In the genomic region with DNA sequence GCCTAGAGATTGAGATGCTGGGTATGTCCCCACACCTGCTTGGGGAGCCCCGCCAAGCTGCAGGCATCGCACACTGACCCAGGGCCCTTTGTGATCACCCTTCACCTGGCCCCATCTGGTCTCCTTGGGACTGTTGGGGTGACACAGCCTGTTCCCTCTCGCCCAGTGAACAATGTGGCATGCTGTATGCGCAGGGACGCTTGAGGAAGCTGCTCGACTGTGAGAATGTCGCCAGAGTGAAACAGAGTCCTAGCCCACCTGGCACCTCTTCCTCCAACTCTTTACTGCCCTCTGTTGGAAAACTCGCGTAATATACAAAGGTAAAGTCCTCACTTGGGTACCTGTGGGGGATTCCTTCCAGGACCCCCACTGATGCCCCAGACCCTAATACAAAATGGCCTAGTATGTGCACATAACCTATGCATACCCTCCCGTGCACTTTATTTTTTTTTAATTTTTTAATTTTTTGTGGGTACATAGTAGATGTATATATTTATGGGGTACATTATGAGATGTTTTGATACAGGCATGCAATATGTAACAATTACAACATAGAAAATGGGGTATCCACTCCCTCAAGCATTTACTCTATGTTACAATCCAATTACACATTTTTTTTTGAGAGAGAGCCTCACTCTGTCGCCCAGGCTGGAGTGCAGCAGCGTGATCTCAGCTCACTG, we compare ENCODE assay signal across 6 cellular contexts. TPM values are rescaled to one million over a fixed set of nuclear protein-coding genes. Genes with fewer than 3 reads are reported as not detected.
A peak's percentile ranks its signal among the peaks of the same experiment; 100 is the strongest.
DNase-seq lines count a peak whose midpoint lies in the region; TF ChIP-seq lines count a peak whose summit lies in the region.

No MANE protein-coding gene starts in this region.

- H3K4me3 Mint-ChIP-seq in MCF 10A (ENCODE audit: unreplicated experiment) (no peak overlapping the region), progenitor cell of endocrine pancreas (ENCODE audit: low read depth) (no peak overlapping the region)

- H3K27me3 Mint-ChIP-seq in MCF 10A (ENCODE audit: insufficient read depth, unreplicated experiment) (no peaks in the 10 kb centered on the region), progenitor cell of endocrine pancreas (no peaks in the 10 kb centered on the region)

- peak; percentile 43 for TF ChIP-seq CTCF in LNCAP (IDR thresholded peaks at IDR 0.05)
- peak; percentile 69 for TF ChIP-seq CTCF in MCF 10A (IDR thresholded peaks at IDR 0.05; ENCODE audit: unreplicated experiment)
- peak; percentile 70 for TF ChIP-seq CTCF in progenitor cell of endocrine pancreas (IDR thresholded peaks at IDR 0.05; ENCODE audit: unreplicated experiment)

- H3K9me3 Mint-ChIP-seq in MCF 10A (ENCODE audit: unreplicated experiment) = no peaks in the 10 kb centered on the region
- H3K9me3 Mint-ChIP-seq in progenitor cell of endocrine pancreas (ENCODE audit: low read depth) = no peaks in the 10 kb centered on the region

- no peak overlapping the region for H3K27ac Mint-ChIP-seq in MCF 10A (ENCODE audit: low read depth, unreplicated experiment)
- H3K27ac Mint-ChIP-seq in progenitor cell of endocrine pancreas = no peak overlapping the region

- H3K4me1 Mint-ChIP-seq in MCF 10A (ENCODE audit: insufficient read depth, unreplicated experiment) (peaks cover 5% of the 10 kb centered on the region), progenitor cell of endocrine pancreas (ENCODE audit: low read depth) (no peaks in the 10 kb centered on the region)

- CTCF ChIA-PET in MCF 10A (lab: Yijun Ruan, JAX) = interaction anchor here (0.6 to 1.9 kb wide), 10 partner anchors 9 to 315 kb away, joined by 3 to 6 read pairs (median 3); partner anchors contain the start of gene BLOC1S3

- no TSS peak for BruUV-seq in MCF 10A (replicated peaks; lab: Mats Ljungman, UMichigan)

- H3K36me3 Mint-ChIP-seq in MCF 10A (ENCODE audit: insufficient read depth, unreplicated experiment) (no peaks in the 10 kb centered on the region), progenitor cell of endocrine pancreas (ENCODE audit: insufficient read depth) (no peaks in the 10 kb centered on the region)

- peak; percentile 46 for DNase-seq in CD1c-positive myeloid dendritic cell (ENCODE audit: extremely low spot score)
- DNase-seq in MCF 10A (ENCODE audit: unreplicated experiment) = peak; percentile 62
- DNase-seq in progenitor cell of endocrine pancreas (ENCODE audit: low spot score, unreplicated experiment) = no peak
- no peak for DNase-seq in Ammon's horn (ENCODE audit: low spot score)
- no peak for DNase-seq in H4 (ENCODE audit: low spot score)

- POLR2A ChIA-PET in MCF 10A (lab: Yijun Ruan, JAX) = interaction anchor here (1.9 kb wide), 1 partner anchor 9 kb away, joined by 11 read pairs; the partner anchor contains the start of genes BLOC1S3 and TRAPPC6A

- intact Hi-C loops in MCF 10A (cut with micrococcal nuclease) = no loop called here

RNA-seq across cellular contexts. Expression of gene BLOC1S3, which starts 9.0 kb away (rescaled TPM):
- total RNA-seq in MCF 10A (2022) = 14.0 and 18.1 TPM in 2 replicates
- total RNA-seq in progenitor cell of endocrine pancreas = 8.7 and 9.1 TPM in 2 replicates
- 2.1 and 5.3 TPM in 2 replicates for total RNA-seq in H4 (2014; rRNA removed; shearing (Covaris generic))

RNA-seq across cellular contexts. Expression of gene TRAPPC6A, which starts 9.5 kb away (rescaled TPM):
- 14.4 and 16.1 TPM in 2 replicates for total RNA-seq in MCF 10A (2022)
- total RNA-seq in progenitor cell of endocrine pancreas = 40.4 and 43.8 TPM in 2 replicates
- 8.9 and 14.5 TPM in 2 replicates for total RNA-seq in H4 (2014; rRNA removed; shearing (Covaris generic))

RNA-seq across cellular contexts. Expression of gene NKPD1, which starts 26.8 kb away (rescaled TPM):
- 0.09 and 0.22 TPM in 2 replicates for total RNA-seq in MCF 10A (2022)
- total RNA-seq in progenitor cell of endocrine pancreas = 0.34 and 0.53 TPM in 2 replicates
- 0.19 TPM in 1 of 2 replicates, not detected in the other for total RNA-seq in H4 (2014; rRNA removed; shearing (Covaris generic))

RNA-seq across cellular contexts. Expression of gene EXOC3L2, which starts 57.6 kb away (rescaled TPM):
- not detected in 2 replicates for total RNA-seq in MCF 10A (2022)
- not detected in 2 replicates for total RNA-seq in progenitor cell of endocrine pancreas
- total RNA-seq in H4 (2014; rRNA removed; shearing (Covaris generic)) = not detected in 2 replicates

Comparison
In these comparisons a context has a peak if more than half of its experiments do, and no peak if none do; other contexts are left out.
1. DNase-seq: peak in CD1c-positive myeloid dendritic cell (single experiment) and MCF 10A (single experiment); none in progenitor cell of endocrine pancreas (single experiment), Ammon's horn (single experiment) and H4 (single experiment).
2. Peak in every context shown above with its lines, with median percentiles within 50 percentile points of each other: CTCF ChIP-seq.